ENCODE assay signal across 9 cellular contexts in the genomic region with DNA sequence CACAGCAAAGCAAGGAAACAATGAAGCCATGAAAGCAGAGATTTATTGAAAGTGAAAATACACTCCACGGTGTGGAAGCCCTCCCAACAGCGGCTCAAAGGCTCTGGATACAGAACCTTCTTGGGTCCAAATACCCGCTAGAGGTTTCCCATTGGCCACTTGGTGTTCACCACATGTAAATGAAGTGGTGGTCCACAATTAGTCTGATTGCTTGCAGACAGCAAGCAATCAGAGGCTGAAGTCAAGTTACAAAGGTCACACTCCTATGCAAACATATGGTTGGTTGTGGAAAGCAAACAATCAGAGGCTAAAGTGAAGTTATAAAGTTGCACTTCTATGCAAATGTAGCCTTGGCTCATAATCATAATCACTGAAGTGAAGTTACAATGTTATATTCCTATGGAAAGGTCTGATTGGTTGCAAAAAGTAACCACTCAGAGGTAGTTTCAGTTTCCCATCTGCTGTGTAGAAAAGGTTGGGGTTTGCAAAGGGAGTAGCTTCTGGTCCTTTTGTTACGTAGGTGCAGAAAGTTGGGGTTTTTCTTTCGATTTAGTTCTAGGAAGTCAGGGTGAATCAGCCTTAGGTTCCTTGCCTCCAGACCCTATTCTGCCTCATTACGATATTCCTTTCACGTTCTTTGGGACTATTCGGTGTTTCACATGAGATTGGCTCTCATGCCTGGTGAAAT. TPM values are rescaled to one million over a fixed set of nuclear protein-coding genes. Genes with fewer than 3 reads are reported as not detected.
DNase-seq lines count a peak whose midpoint lies in the region; ATAC-seq and TF ChIP-seq lines count a peak whose summit lies in the region.
"Had no signal": no experiment of that assay in that cellular context is flagged by ENCODE, and none has a peak within 500 bp of the region (broad histone marks: within the 10 kb centered on the region; RNA-seq: fewer than 3 reads in every experiment).

No MANE protein-coding gene starts in this region.

- BruUV-seq in PC-9 (replicated peaks; lab: Mats Ljungman, UMichigan), result no TSS peak

- no peaks in the 10 kb centered on the region for H3K27me3 ChIP-seq in PC-9 (ENCODE audit: insufficient read depth, low read depth)

- ATAC-seq in HG03025 (IDR thresholded peaks at IDR 0.05; ENCODE audit: low FRiP score, unreplicated experiment) (peak; percentile 85), T-helper 17 cell (peak; percentile 98), naive B cell (ENCODE audit: low read depth in 2 of 2) (peak; percentile 97 to 98)

- no peak overlapping the region for H3K4me3 ChIP-seq in PC-9

- CTCF ChIA-PET in PC-9 (lab: Charles Lee), result no interaction called here

- no peak overlapping the region for H3K27ac ChIP-seq in PC-9
- H3K27ac ChIP-seq: neutrophil had no signal

- intact Hi-C loops in PC-9 (cut with micrococcal nuclease; ENCODE audit: unreplicated experiment), result no loop called here

- H3K9me3 Mint-ChIP-seq in naive B cell (peaks cover 0 to 2% (median 0%) of the 10 kb centered on the region in 7 donors), type B pancreatic cell (no peaks in the 10 kb centered on the region)

- no peak overlapping the region for H3K4me2 ChIP-seq in PC-9

- no peaks in the 10 kb centered on the region for H3K36me3 ChIP-seq in PC-9 (ENCODE audit: low read depth)
- H3K36me3 ChIP-seq: neutrophil had no signal

- H3F3A ChIP-seq in PC-9 (ENCODE audit: insufficient read depth, low read depth), result no peaks in the 10 kb centered on the region

- H3K27me3 Mint-ChIP-seq in T-helper 17 cell (no peaks in the 10 kb centered on the region), naive B cell (no peaks in the 10 kb centered on the region), type B pancreatic cell (no peaks in the 10 kb centered on the region)

- H3K79me2 ChIP-seq in PC-9 (ENCODE audit: low read depth), result no peaks in the 10 kb centered on the region

- POLR2A ChIA-PET in PC-9 (lab: Charles Lee; ENCODE audit: unreplicated experiment), result interaction anchor here (0.7 kb wide), 1 partner anchor 77 kb away, joined by 3 read pairs; no protein-coding TSS in a partner anchor

- H3K4me3 Mint-ChIP-seq in T-helper 17 cell (peak overlapping the region; percentile 77), naive B cell (peak overlapping the region in 7 of 8 donors; percentile 3 to 77 (median 51)), type B pancreatic cell (no peak overlapping the region)

- H3K27ac Mint-ChIP-seq in T-helper 17 cell (peak overlapping the region; percentile 92), naive B cell (peak overlapping the region in 4 of 6 donors; percentile 58 to 93 (median 80)), type B pancreatic cell (no peak overlapping the region)

- H3K9me3 ChIP-seq in T-helper 17 cell (ENCODE audit: control insufficient read depth, low read length, poor library complexity, severe bottlenecking) (no peaks in the 10 kb centered on the region), PC-9 (ENCODE audit: insufficient read depth, low read depth) (no peaks in the 10 kb centered on the region)
- H3K9me3 ChIP-seq: neutrophil had no signal

- H3K4me1 ChIP-seq in PC-9 (replicated peaks; ENCODE audit: insufficient read depth), result no peaks in the 10 kb centered on the region

- no peak for TF ChIP-seq CTCF in type B pancreatic cell (conservative IDR thresholded peaks at IDR 0.05)
- TF ChIP-seq CTCF in PC-9 (conservative IDR thresholded peaks at IDR 0.05), result no peak

- H2AFZ ChIP-seq in PC-9, result no peak overlapping the region

- H3K4me1 Mint-ChIP-seq in T-helper 17 cell (peaks cover 5% of the 10 kb centered on the region), naive B cell (peaks cover 6 to 15% (median 11%) of the 10 kb centered on the region in 3 donors), type B pancreatic cell (ENCODE audit: unreplicated experiment) (no peaks in the 10 kb centered on the region)

- no peaks in the 10 kb centered on the region for H3K9me2 ChIP-seq in PC-9 (ENCODE audit: insufficient read depth)

- no peaks in the 10 kb centered on the region for H3K36me3 Mint-ChIP-seq in T-helper 17 cell (ENCODE audit: low read depth)
- no peaks in the 10 kb centered on the region for H3K36me3 Mint-ChIP-seq in naive B cell
- H3K36me3 Mint-ChIP-seq in type B pancreatic cell, result no peaks in the 10 kb centered on the region

- no peaks in the 10 kb centered on the region for H4K20me1 ChIP-seq in PC-9 (ENCODE audit: insufficient read depth)

- DNase-seq in activated gamma-delta T cell treated with Interleukin-2 at 50 U/mL for 16 hours, result peak; percentile 18
- DNase-seq in activated gamma-delta T cell (lab: John Stamatoyannopoulos, UW), result no peak
- peak in 1 of 3 donors; percentile 12 for DNase-seq in T-helper 17 cell
- peak; percentile 61 for DNase-seq in naive B cell
- DNase-seq in glomerular visceral epithelial cell (ENCODE audit: extremely low spot score), result no peak
- DNase-seq in type B pancreatic cell (ENCODE audit: extremely low spot score, unreplicated experiment), result no peak
- DNase-seq in PC-9, result no peak

RNA-seq across cellular contexts. Expression of gene MTF2, which starts 36.8 kb away (rescaled TPM):
- total RNA-seq in T-helper 17 cell (10 to 100 TPM; 37.7 to 42.4 TPM), type B pancreatic cell (ENCODE audit: low replicate concordance) (39.4 and 67.8 TPM in 2 replicates), PC-9 (2021) (31.7 and 38.6 TPM in 2 replicates)
- polyA plus RNA-seq in naive B cell (ENCODE audit: low read depth in 6 of 6), result 100 to 1,000 TPM in 3 of 6 donors, 10 to 100 TPM in 3; 83.6 to 146 (median 97.7) TPM

Comparison
In these comparisons a context has a peak if more than half of its experiments do, and no peak if none do; other contexts are left out.
1. DNase-seq: peak in activated gamma-delta T cell treated with Interleukin-2 at 50 U/mL for 16 hours (single experiment) and naive B cell (single experiment); none in activated gamma-delta T cell (single experiment), glomerular visceral epithelial cell (single experiment), type B pancreatic cell (single experiment) and PC-9 (0 of 2).
2. Peak in every context shown above with its lines, with median percentiles within 50 percentile points of each other: ATAC-seq.